1 cellular context compared by ENCODE assay signal in the genomic region with DNA sequence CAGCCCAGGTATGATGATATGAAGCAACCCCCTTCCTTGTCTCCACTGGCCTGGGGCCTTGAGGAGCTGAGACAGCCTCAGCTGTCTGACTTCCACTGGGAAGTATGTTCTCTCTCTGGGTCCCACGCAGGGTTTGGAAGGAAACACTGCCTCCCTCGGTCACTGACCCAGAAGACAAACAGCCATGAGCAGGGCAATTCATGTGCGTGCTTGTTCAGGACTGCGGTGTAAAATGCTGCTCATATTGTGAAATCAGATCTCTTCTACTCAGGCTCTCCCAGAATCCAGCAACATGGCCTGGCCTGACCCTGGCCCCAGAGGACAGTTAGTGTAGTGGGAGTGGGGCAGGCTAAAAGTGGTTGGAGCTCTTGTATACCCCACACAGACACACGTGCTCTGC.
A peak's percentile ranks its signal among the peaks of the same experiment; 100 is the strongest.
TF ChIP-seq lines count a peak whose summit lies in the region.

No MANE protein-coding gene starts in this region.

TF ChIP-seq in IMR-90, 13 proteins besides CTCF, POLR2A, EP300 and RAD21:
- TF ChIP-seq, protein P1, sequence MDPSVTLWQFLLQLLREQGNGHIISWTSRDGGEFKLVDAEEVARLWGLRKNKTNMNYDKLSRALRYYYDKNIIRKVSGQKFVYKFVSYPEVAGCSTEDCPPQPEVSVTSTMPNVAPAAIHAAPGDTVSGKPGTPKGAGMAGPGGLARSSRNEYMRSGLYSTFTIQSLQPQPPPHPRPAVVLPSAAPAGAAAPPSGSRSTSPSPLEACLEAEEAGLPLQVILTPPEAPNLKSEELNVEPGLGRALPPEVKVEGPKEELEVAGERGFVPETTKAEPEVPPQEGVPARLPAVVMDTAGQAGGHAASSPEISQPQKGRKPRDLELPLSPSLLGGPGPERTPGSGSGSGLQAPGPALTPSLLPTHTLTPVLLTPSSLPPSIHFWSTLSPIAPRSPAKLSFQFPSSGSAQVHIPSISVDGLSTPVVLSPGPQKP (IDR thresholded peaks at IDR 0.05; ENCODE audit: borderline replicate concordance, low read depth, low read length): no peak
- TF ChIP-seq CHD1 (IDR thresholded peaks at IDR 0.05; ENCODE audit: low read depth, low read length) (no peak), CEBPB (IDR thresholded peaks at IDR 0.05; ENCODE audit: low read depth, low read length) (peak; percentile 71), MXI1 (IDR thresholded peaks at IDR 0.05; ENCODE audit: borderline replicate concordance, low read depth, low read length) (no peak), RFX5 (IDR thresholded peaks at IDR 0.05; ENCODE audit: low read depth, low read length) (no peak), SMC3 (IDR thresholded peaks at IDR 0.05; ENCODE audit: low read depth, low read length) (no peak)
